Comparison of ENCODE assay signal across 9 cellular contexts in the genomic region with DNA sequence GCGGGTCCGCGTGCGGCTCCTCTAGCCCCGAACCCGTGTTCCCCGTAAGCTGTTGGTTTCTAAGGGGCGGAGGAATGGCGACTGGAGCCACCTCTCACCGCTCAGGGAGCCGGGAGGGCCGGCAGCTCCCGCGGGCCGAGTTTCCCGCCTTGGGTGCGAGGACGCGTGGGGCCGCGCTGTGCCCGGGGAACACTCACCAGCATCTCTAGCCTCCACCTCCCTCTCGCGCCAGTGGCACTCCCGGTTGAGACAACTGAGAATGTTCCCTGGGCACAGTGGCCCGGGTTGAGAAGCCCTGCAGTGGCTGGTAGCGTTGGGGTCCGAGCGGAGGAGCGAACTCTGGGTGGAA. TPM values are rescaled to one million over a fixed set of nuclear protein-coding genes. Genes with fewer than 3 reads are reported as not detected.
A peak's percentile ranks its signal among the peaks of the same experiment; 100 is the strongest.
DNase-seq lines count a peak whose midpoint lies in the region; ATAC-seq and TF ChIP-seq lines count a peak whose summit lies in the region.
"Had no signal": no experiment of that assay in that cellular context is flagged by ENCODE, and none has a peak within 500 bp of the region (broad histone marks: within the 10 kb centered on the region; RNA-seq: fewer than 3 reads in every experiment).

No MANE protein-coding gene starts in this region.

- H3K27ac Mint-ChIP-seq in activated CD4-positive, alpha-beta T cell treated with anti-CD3 and anti-CD28 coated beads, Interleukin-2, amount 10 ng/mL, durations not matched to agents 24 days and 14 days: peak overlapping the region; percentile 91

- H3K36me3 Mint-ChIP-seq in activated CD4-positive, alpha-beta T cell treated with anti-CD3 and anti-CD28 coated beads, Interleukin-2, amount 10 ng/mL, durations not matched to agents 24 days and 14 days (ENCODE audit: low read depth): peaks cover 12% of the 10 kb centered on the region

- no peaks in the 10 kb centered on the region for H3K9me3 ChIP-seq in cardiac muscle cell (ENCODE audit: low read depth)

- no peaks in the 10 kb centered on the region for H3K27me3 Mint-ChIP-seq in activated CD4-positive, alpha-beta T cell treated with anti-CD3 and anti-CD28 coated beads, Interleukin-2, amount 10 ng/mL, durations not matched to agents 24 days and 14 days

- H3K27me3 ChIP-seq in cardiac muscle cell: no peaks in the 10 kb centered on the region
- no peaks in the 10 kb centered on the region for H3K27me3 ChIP-seq in rectal smooth muscle tissue (ENCODE audit: control insufficient read depth, insufficient read depth, low read length)

- H3K9ac ChIP-seq in rectal smooth muscle tissue (ENCODE audit: low read length): peak overlapping the region; percentile 56

- peak overlapping the region; percentile 87 for H3K27ac ChIP-seq in C4-2B
- peak overlapping the region; percentile 97 for H3K27ac ChIP-seq in cardiac muscle cell
- peak overlapping the region; percentile 95 for H3K27ac ChIP-seq in rectal smooth muscle tissue (ENCODE audit: low read depth, low read length)

- intact Hi-C loops in activated CD4-positive, alpha-beta T cell treated with anti-CD3 and anti-CD28 coated beads, Interleukin-2, amount 10 ng/mL, durations not matched to agents 24 days and 14 days (cut with micrococcal nuclease): loop anchor here (1.0 to 2.0 kb wide), 4 partner anchors 18 to 117 kb away; a partner anchor contains a TSS

- H3K4me3 Mint-ChIP-seq in activated CD4-positive, alpha-beta T cell treated with anti-CD3 and anti-CD28 coated beads, Interleukin-2, amount 10 ng/mL, durations not matched to agents 24 days and 14 days: peak overlapping the region; percentile 88

- peak overlapping the region; percentile 76 for H3K4me3 ChIP-seq in cardiac muscle cell
- H3K4me3 ChIP-seq in rectal smooth muscle tissue (ENCODE audit: low read length): peak overlapping the region; percentile 88

- peak; percentile 6 for DNase-seq in HCEC 1CT
- DNase-seq in activated CD4-positive, alpha-beta T cell treated with anti-CD3 and anti-CD28 coated beads, Interleukin-2, amount 10 ng/mL, durations not matched to agents 24 days and 14 days: peak; percentile 79
- DNase-seq in cardiac muscle cell (ENCODE audit: low read depth in 1 of 2, low spot score in 1 of 2): peak in 1 of 2 donors; percentile 31
- DNase-seq in GM19238 (ENCODE audit: insufficient read length, low spot score): no peak
- DNase-seq in NCI-H510A treated with DMSO at 0.1 percent for 48 hours (lab: John Stamatoyannopoulos, UW): no peak

- no peak for ATAC-seq in HG03520 (IDR thresholded peaks at IDR 0.05; ENCODE audit: unreplicated experiment)

- TF ChIP-seq CTCF in C4-2B (conservative IDR thresholded peaks at IDR 0.05): no peak
- TF ChIP-seq CTCF in cardiac muscle cell (IDR thresholded peaks at IDR 0.05; ENCODE audit: low read depth, low read length): no peak

- H3K36me3 ChIP-seq in cardiac muscle cell (peaks cover 3% of the 10 kb centered on the region), rectal smooth muscle tissue (ENCODE audit: control insufficient read depth, insufficient read depth, low read length) (peaks cover 15% of the 10 kb centered on the region)

- H3K4me1 ChIP-seq in cardiac muscle cell (ENCODE audit: low read depth) (peaks cover 8% of the 10 kb centered on the region), rectal smooth muscle tissue (ENCODE audit: control insufficient read depth, insufficient read depth, low read length) (peaks cover 12% of the 10 kb centered on the region)

- H3K4me1 Mint-ChIP-seq in activated CD4-positive, alpha-beta T cell treated with anti-CD3 and anti-CD28 coated beads, Interleukin-2, amount 10 ng/mL, durations not matched to agents 24 days and 14 days: peaks cover 10% of the 10 kb centered on the region

- H3K9me3 Mint-ChIP-seq in activated CD4-positive, alpha-beta T cell treated with anti-CD3 and anti-CD28 coated beads, Interleukin-2, amount 10 ng/mL, durations not matched to agents 24 days and 14 days: no peaks in the 10 kb centered on the region

RNA-seq across cellular contexts. Expression of a gene that starts 0.6 kb away (rescaled TPM):
- 91.4 and 101 TPM in 2 replicates for total RNA-seq in activated CD4-positive, alpha-beta T cell treated with anti-CD3 and anti-CD28 coated beads, Interleukin-2, amount 10 ng/mL, durations not matched to agents 24 days and 14 days
- total RNA-seq in cardiac muscle cell: 48.2 and 51.6 TPM in 2 replicates
- 50.7 and 58.7 TPM in 2 replicates for polyA plus RNA-seq in cardiac muscle cell

RNA-seq across cellular contexts. Expression of a gene that starts 5.0 kb away (rescaled TPM):
- total RNA-seq in activated CD4-positive, alpha-beta T cell treated with anti-CD3 and anti-CD28 coated beads, Interleukin-2, amount 10 ng/mL, durations not matched to agents 24 days and 14 days: not detected in 2 replicates
- total RNA-seq in cardiac muscle cell: 0.30 and 0.49 TPM in 2 replicates
- not detected in 2 replicates for polyA plus RNA-seq in cardiac muscle cell
- total RNA-seq: HT1080 had no signal

RNA-seq across cellular contexts. Expression of a gene that starts 18.9 kb away (rescaled TPM):
- 56.5 and 58.0 TPM in 2 replicates for total RNA-seq in activated CD4-positive, alpha-beta T cell treated with anti-CD3 and anti-CD28 coated beads, Interleukin-2, amount 10 ng/mL, durations not matched to agents 24 days and 14 days
- 50.1 and 86.2 TPM in 2 replicates for total RNA-seq in cardiac muscle cell
- polyA plus RNA-seq in cardiac muscle cell: 47.0 and 57.6 TPM in 2 replicates

RNA-seq across cellular contexts. Expression of a gene that starts 39.7 kb away (rescaled TPM):
- total RNA-seq in activated CD4-positive, alpha-beta T cell treated with anti-CD3 and anti-CD28 coated beads, Interleukin-2, amount 10 ng/mL, durations not matched to agents 24 days and 14 days: 19.9 and 20.8 TPM in 2 replicates
- total RNA-seq in cardiac muscle cell: 0.39 and 0.83 TPM in 2 replicates
- 0.44 and 1.6 TPM in 2 replicates for polyA plus RNA-seq in cardiac muscle cell

RNA-seq across cellular contexts. Expression of a gene that starts 49.4 kb away (rescaled TPM):
- 1.3 and 2.3 TPM in 2 replicates for total RNA-seq in activated CD4-positive, alpha-beta T cell treated with anti-CD3 and anti-CD28 coated beads, Interleukin-2, amount 10 ng/mL, durations not matched to agents 24 days and 14 days
- total RNA-seq in cardiac muscle cell: 0.32 and 1.5 TPM in 2 replicates
- polyA plus RNA-seq in cardiac muscle cell: 0.49 and 0.64 TPM in 2 replicates

Comparison
In these comparisons a context has a peak if more than half of its experiments do, and no peak if none do; other contexts are left out.
1. DNase-seq: peak in HCEC 1CT (single experiment) and activated CD4-positive, alpha-beta T cell treated with anti-CD3 and anti-CD28 coated beads, Interleukin-2, amount 10 ng/mL, durations not matched to agents 24 days and 14 days (single experiment); none in GM19238 (single experiment) and NCI-H510A treated with DMSO at 0.1 percent for 48 hours (single experiment).
2. Peak in every context shown above with its lines, with median percentiles within 50 percentile points of each other: H3K27ac ChIP-seq.